In the genomic region with DNA sequence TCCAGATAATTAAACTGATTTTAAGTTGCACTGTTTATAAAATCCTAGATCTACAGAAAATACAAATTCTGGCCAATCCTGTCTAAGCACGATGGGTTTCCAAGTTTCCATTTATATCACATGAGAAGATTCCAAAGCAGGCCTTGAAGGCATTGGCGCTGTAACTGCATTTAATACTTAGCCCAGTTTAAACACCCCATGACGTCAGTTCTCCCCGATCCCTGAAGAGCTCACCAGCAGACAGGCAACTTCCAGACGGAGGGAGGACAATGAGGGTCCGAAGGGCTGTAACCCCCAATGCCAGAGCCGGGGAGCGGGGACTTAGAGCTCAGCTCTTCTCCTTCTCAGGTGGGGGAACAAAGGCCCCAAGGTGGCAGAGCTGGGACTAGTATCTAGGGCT, we compare ENCODE assay signal across 11 cellular contexts.
DNase-seq lines count a peak whose midpoint lies in the region; ATAC-seq and TF ChIP-seq lines count a peak whose summit lies in the region.
"Had no signal": no experiment of that assay in that cellular context is flagged by ENCODE, and none has a peak within 500 bp of the region (broad histone marks: within the 10 kb centered on the region; RNA-seq: fewer than 3 reads in every experiment).

No MANE protein-coding gene starts in this region.

- H3K27ac ChIP-seq in IMR-90 (ENCODE audit: insufficient read depth, low read length): peak overlapping the region; percentile 95
- peak overlapping the region; percentile 82 for H3K27ac ChIP-seq in brain microvascular endothelial cell
- no peak overlapping the region for H3K27ac ChIP-seq in mesendoderm (ENCODE audit: low read depth, low read length)
- peak overlapping the region; percentile 80 to 86 (median 80) for H3K27ac ChIP-seq in thyroid gland
- H3K27ac ChIP-seq in WERI-Rb-1: no peak overlapping the region

- WGBS in IMR-90 (ENCODE audit: extremely low coverage in 2 of 2, insufficient read length in 1 of 2), 2 experiments: 33% methylated on average over 1 of the region's 8 CpGs; no CpG with 5 or more reads in 1 of the 2 experiments
- no CpG with 5 or more reads among the region's 8 CpGs for WGBS in mesendoderm (ENCODE audit: extremely low coverage, insufficient coverage, low lambda C conversion rate)
- 79 to 85% methylated on average over 8 of the region's 8 CpGs for WGBS in thyroid gland, 2 donors

- H4K20me1 ChIP-seq in IMR-90 (ENCODE audit: insufficient read depth, low read length): no peaks in the 10 kb centered on the region

- H3K9me3 ChIP-seq in IMR-90 (ENCODE audit: control insufficient read depth, insufficient read depth, low read length): no peaks in the 10 kb centered on the region
- H3K9me3 ChIP-seq in thyroid gland: no peaks in the 10 kb centered on the region
- no peaks in the 10 kb centered on the region for H3K9me3 ChIP-seq in WERI-Rb-1 (ENCODE audit: severe bottlenecking)

- H3K79me2 ChIP-seq in mesendoderm (ENCODE audit: control insufficient read depth, insufficient read depth, low read length): no peaks in the 10 kb centered on the region

- POLR2A ChIA-PET in IMR-90 (lab: Charles Lee; ENCODE audit: unreplicated experiment): interaction anchor here (0.7 kb wide), 1 partner anchor 34 kb away, joined by 3 read pairs; no protein-coding TSS in a partner anchor

- TF ChIP-seq POLR2A in IMR-90 (IDR thresholded peaks at IDR 0.05; ENCODE audit: low read depth, low read length): no peak
- TF ChIP-seq POLR2A in thyroid gland (IDR thresholded peaks at IDR 0.05): no peak
- TF ChIP-seq POLR2A in GM18505 (IDR thresholded peaks at IDR 0.05; ENCODE audit: borderline replicate concordance, extremely low read depth, insufficient read depth, insufficient read length): no peak

- TF ChIP-seq CTCF in IMR-90 (conservative IDR thresholded peaks at IDR 0.05; ENCODE audit: low read depth, low read length) (no peak), brain microvascular endothelial cell (IDR thresholded peaks at IDR 0.05; ENCODE audit: low read depth, low read length, missing control alignments) (no peak), thyroid gland (IDR thresholded peaks at IDR 0.05) (no peak), WERI-Rb-1 (IDR thresholded peaks at IDR 0.05; ENCODE audit: low read depth, low read length) (no peak)

- dilution Hi-C loops in IMR-90 (cut with HindIII; ENCODE audit: low sequenced_read_pairs, unreplicated experiment): no loop called here

- peak overlapping the region; percentile 96 for H2AK5ac ChIP-seq in IMR-90 (ENCODE audit: low read depth, low read length)
- H2AK5ac ChIP-seq in mesendoderm (ENCODE audit: low read length): no peak overlapping the region

- no TSS peak for BruUV-seq in IMR-90 (replicated peaks; lab: Mats Ljungman, UMichigan)

- H3K4me3 ChIP-seq in IMR-90 (ENCODE audit: insufficient read depth, low read depth, low read length): no peak overlapping the region
- no peak overlapping the region for H3K4me3 ChIP-seq in brain microvascular endothelial cell (ENCODE audit: low read depth, low read length)
- no peak overlapping the region for H3K4me3 ChIP-seq in mesendoderm (ENCODE audit: low read length)
- no peak overlapping the region for H3K4me3 ChIP-seq in thyroid gland (replicated peaks in 1 of 3)
- no peak overlapping the region for H3K4me3 ChIP-seq in WERI-Rb-1 (ENCODE audit: low read depth, low read length)

- in situ Hi-C loops in IMR-90 (cut with MboI; ENCODE audit: low sequenced_read_pairs): no loop called here
- in situ Hi-C loops in brain microvascular endothelial cell (cut with HindIII; ENCODE audit: low pct_ligation_motif_present, low sequenced_read_pairs): no loop called here

- ATAC-seq in IMR-90 (ENCODE audit: low read depth) (no peak), GM18505 (IDR thresholded peaks at IDR 0.05; ENCODE audit: unreplicated experiment) (no peak)
- ATAC-seq: activated CD8-positive, alpha-beta memory T cell treated with anti-CD3 and anti-CD28 coated beads, Interleukin-2, amount 10 ng/mL, durations not matched to agents 7 days and 5 days; activated naive CD8-positive, alpha-beta T cell treated with anti-CD3 and anti-CD28 coated beads, Interleukin-2, amount 50 U/mL, for 24 hours had no signal

- no peaks in the 10 kb centered on the region for H3K36me3 ChIP-seq in IMR-90 (ENCODE audit: control insufficient read depth, insufficient read depth, low read length)
- H3K36me3 ChIP-seq in brain microvascular endothelial cell (replicated peaks): no peaks in the 10 kb centered on the region
- H3K36me3 ChIP-seq in mesendoderm (ENCODE audit: control insufficient read depth, insufficient read depth, low read length): no peaks in the 10 kb centered on the region
- no peaks in the 10 kb centered on the region for H3K36me3 ChIP-seq in thyroid gland
- no peaks in the 10 kb centered on the region for H3K36me3 ChIP-seq in WERI-Rb-1

- H3K9ac ChIP-seq in IMR-90 (ENCODE audit: low read depth, low read length) (0 out of 2 replicates have a peak overlapping the region, but pooled peaks have one; percentile 57), mesendoderm (ENCODE audit: low read length) (no peak overlapping the region)

- H3K27me3 ChIP-seq in IMR-90 (ENCODE audit: control insufficient read depth, insufficient read depth, low read length) (no peaks in the 10 kb centered on the region), brain microvascular endothelial cell (replicated peaks) (no peaks in the 10 kb centered on the region), mesendoderm (ENCODE audit: insufficient read depth, low read length, poor library complexity) (no peaks in the 10 kb centered on the region), thyroid gland (no peaks in the 10 kb centered on the region), WERI-Rb-1 (ENCODE audit: insufficient read depth, low read depth, severe bottlenecking) (no peaks in the 10 kb centered on the region)

- peak overlapping the region; percentile 82 to 95 for H4K8ac ChIP-seq in IMR-90 (ENCODE audit: low read depth in 2 of 2, low read length in 2 of 2)
- no peak overlapping the region for H4K8ac ChIP-seq in mesendoderm (ENCODE audit: low read depth, low read length)

- peak overlapping the region; percentile 93 for H4K91ac ChIP-seq in IMR-90 (ENCODE audit: insufficient read depth, low read depth, low read length)

- H4K5ac ChIP-seq in IMR-90 (ENCODE audit: low read depth, low read length): peak overlapping the region; percentile 84
- no peak overlapping the region for H4K5ac ChIP-seq in mesendoderm (ENCODE audit: low read length)

- H3K4me2 ChIP-seq in IMR-90 (ENCODE audit: low read depth, low read length) (no peak overlapping the region), mesendoderm (ENCODE audit: low read length) (no peak overlapping the region)

- H3K9me1 ChIP-seq in IMR-90 (ENCODE audit: insufficient read depth, low read length): peaks cover 44% of the 10 kb centered on the region

- H2AK9ac ChIP-seq in IMR-90 (replicated peaks; ENCODE audit: low read depth, low read length, poor library complexity): peak overlapping the region; percentile 10

- CTCF ChIA-PET in IMR-90 (lab: Yijun Ruan, JAX): interaction anchor here (0.7 to 1.0 kb wide), 3 partner anchors 77 to 482 kb away, joined by 3 read pairs; no protein-coding TSS in a partner anchor

- peak overlapping the region; percentile 91 for H2BK120ac ChIP-seq in IMR-90 (ENCODE audit: low read depth, low read length)
- no peak overlapping the region for H2BK120ac ChIP-seq in mesendoderm (ENCODE audit: low read depth, low read length)

- peak overlapping the region; percentile 9 for H2AFZ ChIP-seq in IMR-90 (replicated peaks; ENCODE audit: low read length, poor library complexity)

- H2BK5ac ChIP-seq in IMR-90 (ENCODE audit: low read depth, low read length, poor library complexity, severe bottlenecking) (peak overlapping the region; percentile 91), mesendoderm (ENCODE audit: low read length) (no peak overlapping the region)

- no peak for TF ChIP-seq RAD21 in IMR-90 (IDR thresholded peaks at IDR 0.05; ENCODE audit: low read length)

- H3K23ac ChIP-seq in IMR-90 (ENCODE audit: low read depth, low read length): peak overlapping the region; percentile 93
- no peak overlapping the region for H3K23ac ChIP-seq in mesendoderm (ENCODE audit: low read length)

- H3K56ac ChIP-seq in IMR-90 (ENCODE audit: extremely low read depth, insufficient read depth, low read length) (peak overlapping the region; percentile 74; the same call in 1 of the 2 replicates), mesendoderm (ENCODE audit: low read length) (no peak overlapping the region)

- DNase-seq in IMR-90: peak; percentile 38
- no peak for DNase-seq in brain microvascular endothelial cell
- no peak for DNase-seq in mesendoderm
- DNase-seq in thyroid gland: no peak
- DNase-seq in WERI-Rb-1: no peak
- no peak for DNase-seq in SHP77 (lab: John Stamatoyannopoulos, UW)
- DNase-seq: activated CD8-positive, alpha-beta memory T cell treated with anti-CD3 and anti-CD28 coated beads, Interleukin-2, amount 10 ng/mL, durations not matched to agents 7 days and 5 days; activated naive CD8-positive, alpha-beta T cell treated with anti-CD3 and anti-CD28 coated beads, Interleukin-2, amount 50 U/mL, for 24 hours; DMS79; immature natural killer cell had no signal

- peak overlapping the region; percentile 82 for H3K14ac ChIP-seq in IMR-90 (replicated peaks; ENCODE audit: low read depth, low read length)

- peak overlapping the region; percentile 96; the same call in 2 of the 3 replicates for H2BK15ac ChIP-seq in IMR-90 (ENCODE audit: low read depth, low read length)
- H2BK15ac ChIP-seq in mesendoderm (replicated peaks; ENCODE audit: low read depth): no peak overlapping the region

- peak overlapping the region; percentile 88 for H2BK20ac ChIP-seq in IMR-90 (ENCODE audit: low read depth, low read length)

- H3K79me1 ChIP-seq in IMR-90 (ENCODE audit: low read depth in 1 of 2, low read length in 2 of 2) (peaks cover 12 to 53% of the 10 kb centered on the region in 2 experiments; a peak in 3 of 4 replicates), mesendoderm (ENCODE audit: low read length) (peaks cover 7% of the 10 kb centered on the region)

- H3K4ac ChIP-seq in IMR-90 (ENCODE audit: low read depth, low read length) (peak overlapping the region; percentile 96), mesendoderm (ENCODE audit: low read depth, low read length) (no peak overlapping the region)

- peaks cover 42% of the 10 kb centered on the region for H3K4me1 ChIP-seq in IMR-90 (ENCODE audit: control insufficient read depth, insufficient read depth, low read length)
- H3K4me1 ChIP-seq in mesendoderm (ENCODE audit: control insufficient read depth, low read depth, low read length): peaks cover 27% of the 10 kb centered on the region
- H3K4me1 ChIP-seq in thyroid gland: peaks cover 23 to 38% of the 10 kb centered on the region in 2 donors

- intact Hi-C loops in IMR-90 (cut with micrococcal nuclease): loop anchor here (2.0 to 10.0 kb wide), 3 partner anchors 49 to 467 kb away; no protein-coding TSS in a partner anchor
- intact Hi-C loops in thyroid gland (cut with DNase I): no loop called here

- H3K18ac ChIP-seq in IMR-90 (ENCODE audit: low read depth, low read length) (peak overlapping the region; percentile 85), mesendoderm (ENCODE audit: low read length) (peak overlapping the region; percentile 42)

TF ChIP-seq in IMR-90, 13 proteins besides CTCF, POLR2A, EP300 and RAD21 (continues in another document):
- TF ChIP-seq SMC3 (IDR thresholded peaks at IDR 0.05; ENCODE audit: low read depth, low read length) (no peak), BHLHE40 (IDR thresholded peaks at IDR 0.05; ENCODE audit: low read depth, low read length) (no peak), CEBPB (IDR thresholded peaks at IDR 0.05; ENCODE audit: low read depth, low read length) (no peak)

Comparison
In these comparisons a context has a peak if more than half of its experiments do, and no peak if none do; other contexts are left out.
1. H3K27ac ChIP-seq: peak in IMR-90 (single experiment), brain microvascular endothelial cell (single experiment) and thyroid gland (3 of 3); none in mesendoderm (single experiment) and WERI-Rb-1 (single experiment).